Comparison of ENCODE assay signal across 1 cellular context in the genomic region with DNA sequence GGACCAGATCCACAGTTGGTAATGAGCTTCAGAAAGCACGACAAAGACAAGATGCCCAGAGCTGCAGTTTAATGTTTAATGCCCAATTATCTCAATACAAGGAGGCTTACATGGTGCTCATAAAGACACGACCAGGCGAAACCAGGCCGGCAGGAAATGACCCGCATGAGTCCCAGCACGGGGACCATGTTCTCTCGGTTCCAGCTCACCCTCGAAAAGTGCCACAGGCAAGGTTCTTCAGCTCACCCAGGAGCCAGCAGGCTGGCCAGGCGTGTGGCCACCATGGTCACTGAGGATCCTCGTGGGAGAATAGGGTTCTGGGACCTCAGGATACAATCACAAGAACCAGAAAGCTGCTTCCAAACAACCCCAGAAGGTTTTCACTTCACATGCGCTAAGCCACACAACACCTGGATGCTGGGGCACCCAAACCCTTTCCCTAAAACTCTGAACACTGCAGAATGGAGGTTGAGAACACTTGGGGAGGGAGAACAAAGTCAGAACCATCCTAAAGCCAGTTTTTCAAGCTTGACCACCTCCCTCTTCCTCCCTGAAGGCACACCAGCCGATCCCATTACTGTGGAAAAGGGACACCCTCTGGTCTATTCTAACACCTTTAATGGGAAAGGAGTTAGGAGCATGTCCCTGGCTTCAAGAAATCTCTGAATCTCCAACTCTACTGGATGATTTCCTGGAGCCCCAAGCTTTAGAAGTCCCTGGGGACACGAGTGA.
A peak's percentile ranks its signal among the peaks of the same experiment; 100 is the strongest.
TF ChIP-seq lines count a peak whose summit lies in the region.

No MANE protein-coding gene starts in this region.

TF ChIP-seq in K562, 482 proteins besides CTCF, POLR2A, EP300 and RAD21:
- TF ChIP-seq POLR2G (IDR thresholded peaks at IDR 0.05; ENCODE audit: low read depth, low read length) (peak; percentile 47), ZNF584 (CRISPR knock-in tag; IDR thresholded peaks at IDR 0.05; ENCODE audit: low read depth) (no peak)
